ENCODE assay signal across 9 cellular contexts in genomic region chr14:104688505-104688754, GRCh38. TPM values are rescaled to one million over a fixed set of nuclear protein-coding genes. Genes with fewer than 3 reads are reported as not detected.
DNase-seq lines count a peak whose midpoint lies in the region; ATAC-seq, FAIRE-seq and TF ChIP-seq lines count a peak whose summit lies in the region.
"Had no signal": no experiment of that assay in that cellular context is flagged by ENCODE, and none has a peak within 500 bp of the region (broad histone marks: within the 10 kb centered on the region; RNA-seq: fewer than 3 reads in every experiment).

No MANE protein-coding gene starts in this region.

- H3K9me3 ChIP-seq in colonic mucosa (no peaks in the 10 kb centered on the region), transverse colon (no peaks in the 10 kb centered on the region)
- H3K9me3 ChIP-seq in naive thymus-derived CD4-positive, alpha-beta T cell (ENCODE audit: control insufficient read depth in 2 of 3, low read length in 3 of 3): no peaks in the 10 kb centered on the region

- in situ Hi-C loops in transverse colon (cut with MboI; ENCODE audit: low pct_ligation_motif_present in 1 of 4, low pct_unique_long_range_greater_than_20kb in 1 of 4, low sequenced_read_pairs in 3 of 4): no loop called here

- no peak overlapping the region for H3K27ac Mint-ChIP-seq in activated naive CD4-positive, alpha-beta T cell treated with anti-CD3 and anti-CD28 coated beads for 36 hours
- peak overlapping the region in 5 of 9 donors; percentile 8 to 81 (median 58) for H3K27ac Mint-ChIP-seq in naive thymus-derived CD4-positive, alpha-beta T cell
- H3K27ac Mint-ChIP-seq in immature natural killer cell: no peak overlapping the region

- peak overlapping the region; percentile 85 to 89 for H3K9ac ChIP-seq in colonic mucosa (ENCODE audit: low read depth in 2 of 2, low read length in 2 of 2)

- peak overlapping the region; percentile 41 for H3K4me3 Mint-ChIP-seq in activated naive CD4-positive, alpha-beta T cell treated with anti-CD3 and anti-CD28 coated beads for 36 hours
- peak overlapping the region in 9 of 10 donors; percentile 19 to 85 (median 64) for H3K4me3 Mint-ChIP-seq in naive thymus-derived CD4-positive, alpha-beta T cell
- peak overlapping the region in 2 of 5 donors; percentile 36 to 58 for H3K4me3 Mint-ChIP-seq in immature natural killer cell

- H3K27me3 Mint-ChIP-seq in activated naive CD4-positive, alpha-beta T cell treated with anti-CD3 and anti-CD28 coated beads for 36 hours (ENCODE audit: low read depth): no peaks in the 10 kb centered on the region
- H3K27me3 Mint-ChIP-seq in naive thymus-derived CD4-positive, alpha-beta T cell: no peaks in the 10 kb centered on the region
- peaks cover 0 to 1% (median 0%) of the 10 kb centered on the region in 3 donors for H3K27me3 Mint-ChIP-seq in immature natural killer cell (ENCODE audit: low read depth in 3 of 3)

- no peak for TF ChIP-seq CTCF in colonic mucosa (IDR thresholded peaks at IDR 0.05)
- TF ChIP-seq CTCF in transverse colon (IDR thresholded peaks at IDR 0.05): no peak

- H3K4me3 ChIP-seq in colonic mucosa (peak overlapping the region; percentile 98), transverse colon (peak overlapping the region in 3 of 4 donors; percentile 85 to 92 (median 89))
- H3K4me3 ChIP-seq in naive thymus-derived CD4-positive, alpha-beta T cell (ENCODE audit: low read length): no peak overlapping the region

- CTCF ChIA-PET in activated naive CD4-positive, alpha-beta T cell treated with anti-CD3 and anti-CD28 coated beads for 36 hours (lab: Charles Lee): interaction anchor here (0.6 kb wide), 1 partner anchor 41 kb away, joined by 3 read pairs; no protein-coding TSS in a partner anchor
- CTCF ChIA-PET in naive thymus-derived CD4-positive, alpha-beta T cell (lab: Charles Lee): interaction anchor here (2.4 kb wide), 1 partner anchor 23 kb away, joined by 13 read pairs; no protein-coding TSS in a partner anchor

- H3K36me3 ChIP-seq in colonic mucosa (no peaks in the 10 kb centered on the region), transverse colon (no peaks in the 10 kb centered on the region)
- H3K36me3 ChIP-seq in naive thymus-derived CD4-positive, alpha-beta T cell (ENCODE audit: control insufficient read depth in 2 of 3, insufficient read depth in 3 of 3, low read length in 3 of 3): no peaks in the 10 kb centered on the region

- peaks cover 43% of the 10 kb centered on the region for H3K4me1 Mint-ChIP-seq in activated naive CD4-positive, alpha-beta T cell treated with anti-CD3 and anti-CD28 coated beads for 36 hours (ENCODE audit: low read depth)
- H3K4me1 Mint-ChIP-seq in naive thymus-derived CD4-positive, alpha-beta T cell: peaks cover 14 to 60% (median 45%) of the 10 kb centered on the region in 7 donors
- peaks cover 15 to 24% of the 10 kb centered on the region in 2 donors for H3K4me1 Mint-ChIP-seq in immature natural killer cell

- H3K27me3 ChIP-seq in colonic mucosa (no peaks in the 10 kb centered on the region), transverse colon (no peaks in the 10 kb centered on the region)
- no peaks in the 10 kb centered on the region for H3K27me3 ChIP-seq in naive thymus-derived CD4-positive, alpha-beta T cell (ENCODE audit: control insufficient read depth in 2 of 2, insufficient read depth in 2 of 2, low read length in 2 of 2)

- no peak for TF ChIP-seq EP300 in transverse colon (IDR thresholded peaks at IDR 0.05; ENCODE audit: low read depth)

- H3K4me1 ChIP-seq in colonic mucosa (peaks cover 27% of the 10 kb centered on the region), transverse colon (peaks cover 29 to 59% (median 52%) of the 10 kb centered on the region in 4 donors)
- H3K4me1 ChIP-seq in naive thymus-derived CD4-positive, alpha-beta T cell (ENCODE audit: control insufficient read depth in 2 of 2, insufficient read depth in 2 of 2, low read length in 2 of 2): peaks cover 10 to 53% of the 10 kb centered on the region in 2 donors

- ATAC-seq in naive thymus-derived CD4-positive, alpha-beta T cell: no peak
- no peak for ATAC-seq in GM21423 (IDR thresholded peaks at IDR 0.05; ENCODE audit: unreplicated experiment)

- TF ChIP-seq POLR2A in transverse colon (IDR thresholded peaks at IDR 0.05): no peak

- 72% methylated on average over 8 of the region's 8 CpGs; no CpG with 5 or more reads in 1 of the 2 donors for WGBS in transverse colon (ENCODE audit: low coverage in 1 of 2), 2 donors

- H3K27ac ChIP-seq in colonic mucosa (peak overlapping the region; percentile 96), transverse colon (peak overlapping the region; percentile 94 to 95 (median 94))
- peak overlapping the region; percentile 63 for H3K27ac ChIP-seq in naive thymus-derived CD4-positive, alpha-beta T cell (ENCODE audit: low read depth, low read length)

- no peak for DNase-seq in activated naive CD4-positive, alpha-beta T cell treated with anti-CD3 and anti-CD28 coated beads for 36 hours
- DNase-seq in activated naive CD4-positive, alpha-beta T cell treated with Interleukin-2 at 50 U/mL for 16 hours: no peak
- no peak for DNase-seq in colonic mucosa
- DNase-seq in naive thymus-derived CD4-positive, alpha-beta T cell: no peak
- no peak for DNase-seq in transverse colon
- no peak for DNase-seq in immature natural killer cell
- DNase-seq in RCC 7860 (ENCODE audit: low spot score): no peak
- DNase-seq: Karpas-422 had no signal

- no peaks in the 10 kb centered on the region for H3K9me3 Mint-ChIP-seq in activated naive CD4-positive, alpha-beta T cell treated with anti-CD3 and anti-CD28 coated beads for 36 hours
- H3K9me3 Mint-ChIP-seq in naive thymus-derived CD4-positive, alpha-beta T cell: no peaks in the 10 kb centered on the region
- H3K9me3 Mint-ChIP-seq in immature natural killer cell: no peaks in the 10 kb centered on the region

- intact Hi-C loops in activated naive CD4-positive, alpha-beta T cell treated with anti-CD3 and anti-CD28 coated beads for 36 hours (cut with micrococcal nuclease): no loop called here
- intact Hi-C loops in colonic mucosa (cut with DNase I) (no loop called here), transverse colon (cut with DNase I; ENCODE audit: low total_unique reads) (no loop called here)
- intact Hi-C loops in naive thymus-derived CD4-positive, alpha-beta T cell (cut with micrococcal nuclease): loop anchor here (1.0 to 2.0 kb wide), 2 partner anchors 23 to 64 kb away; partner anchors contain the start of gene SIVA1 (in 1 of the 2)

- POLR2A ChIA-PET in naive thymus-derived CD4-positive, alpha-beta T cell (lab: Charles Lee): interaction anchor here (1.0 kb wide), 1 partner anchor 12 kb away, joined by 4 read pairs; no protein-coding TSS in a partner anchor

- peaks cover 1% of the 10 kb centered on the region for H3K36me3 Mint-ChIP-seq in activated naive CD4-positive, alpha-beta T cell treated with anti-CD3 and anti-CD28 coated beads for 36 hours (ENCODE audit: low read depth)
- H3K36me3 Mint-ChIP-seq in naive thymus-derived CD4-positive, alpha-beta T cell: peaks cover 0 to 7% (median 0%) of the 10 kb centered on the region in 5 donors
- no peaks in the 10 kb centered on the region for H3K36me3 Mint-ChIP-seq in immature natural killer cell

- FAIRE-seq in RCC 7860 (lab: Jason Lieb, UNC): no peak

RNA-seq across cellular contexts. Expression of gene INF2, which starts 1.0 kb away (rescaled TPM):
- 10 to 100 TPM; 50.7 to 50.9 TPM for total RNA-seq in activated naive CD4-positive, alpha-beta T cell treated with anti-CD3 and anti-CD28 coated beads for 36 hours
- 100 to 1,000 TPM; 162 to 264 TPM for total RNA-seq in colonic mucosa
- 100 to 1,000 TPM in 2 of 5 experiments, 10 to 100 TPM in 3; 65.0 to 140 (median 95.5) TPM for total RNA-seq in naive thymus-derived CD4-positive, alpha-beta T cell
- polyA plus RNA-seq in naive thymus-derived CD4-positive, alpha-beta T cell: 10 to 100 TPM in 1 of 2 donors, 1 to 10 TPM in 1; 5.8 to 12.4 TPM
- 100 to 1,000 TPM; 187 to 510 (median 205) TPM for total RNA-seq in transverse colon
- polyA plus RNA-seq in immature natural killer cell: 1 to 10 TPM in 2 of 3 donors, not detected in 1; 1.5 to 2.5 TPM

RNA-seq across cellular contexts. Expression of gene ADSS1, which starts 35.6 kb away (rescaled TPM):
- 1 to 10 TPM; 5.1 to 5.5 TPM for total RNA-seq in activated naive CD4-positive, alpha-beta T cell treated with anti-CD3 and anti-CD28 coated beads for 36 hours
- total RNA-seq in colonic mucosa: 1 to 10 TPM; 3.5 to 4.0 TPM
- total RNA-seq in naive thymus-derived CD4-positive, alpha-beta T cell: 1 to 10 TPM in 4 of 5 experiments, under 1 TPM in 1; 0.73 to 4.8 (median 4.2) TPM
- polyA plus RNA-seq in naive thymus-derived CD4-positive, alpha-beta T cell: 1 to 10 TPM; 1.1 to 1.8 TPM
- 10 to 100 TPM in 1 of 4 donors, 1 to 10 TPM in 2, not detected in 1; 4.4 to 11.3 (median 7.1) TPM for total RNA-seq in transverse colon
- polyA plus RNA-seq in immature natural killer cell: 1 to 10 TPM in 2 of 3 donors, under 1 TPM in 1; 0.43 to 2.4 (median 1.2) TPM

Comparison
In these comparisons a context has a peak if more than half of its experiments do, and no peak if none do; other contexts are left out.
1. H3K27ac Mint-ChIP-seq: peak in naive thymus-derived CD4-positive, alpha-beta T cell (5 of 9); none in activated naive CD4-positive, alpha-beta T cell treated with anti-CD3 and anti-CD28 coated beads for 36 hours (single experiment) and immature natural killer cell (0 of 6).
2. intact Hi-C loops: an anchor here in naive thymus-derived CD4-positive, alpha-beta T cell (1.0 to 2.0 kb wide); none called in activated naive CD4-positive, alpha-beta T cell treated with anti-CD3 and anti-CD28 coated beads for 36 hours, colonic mucosa and transverse colon.
3. Peak in every context shown above with its lines, with median percentiles within 50 percentile points of each other: H3K27ac ChIP-seq.